ENCODE assay signal across 13 cellular contexts in the genomic region with DNA sequence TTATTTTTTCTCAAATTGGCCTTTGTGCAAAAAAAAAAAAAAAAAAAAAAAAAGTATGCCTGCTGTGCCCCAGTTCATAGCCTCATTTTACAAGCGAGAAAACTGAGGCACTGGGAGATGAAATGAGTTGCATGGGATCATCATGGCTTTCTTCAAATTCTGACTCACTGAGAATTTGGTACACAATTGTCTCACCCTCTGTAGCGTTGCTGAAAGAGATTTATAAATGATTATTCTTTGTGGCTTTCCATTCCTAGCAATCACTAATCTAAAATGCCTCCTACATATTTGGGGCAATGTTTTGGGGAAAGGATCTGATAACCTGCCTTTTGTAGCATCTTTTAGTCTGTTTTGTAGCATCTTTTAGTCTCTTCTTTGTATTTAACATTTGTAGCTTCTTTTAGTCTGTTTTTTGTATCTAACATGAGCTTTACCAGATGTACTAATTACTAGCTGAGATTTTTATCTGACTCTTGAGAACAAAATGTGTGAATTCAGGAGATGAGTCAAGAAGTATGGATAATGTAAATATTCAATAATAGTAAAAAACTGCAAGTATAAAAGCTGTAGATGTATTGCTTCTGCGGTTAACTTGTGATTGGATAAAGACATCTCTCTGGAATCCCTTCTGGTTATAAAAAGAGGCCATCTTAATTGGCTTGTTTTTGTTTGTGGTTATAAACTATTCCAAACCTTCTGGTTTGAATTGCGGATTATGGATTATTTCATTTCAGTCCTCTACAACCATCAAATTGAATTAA.
DNase-seq lines count a peak whose midpoint lies in the region; ATAC-seq lines count a peak whose summit lies in the region.
"Had no signal": no experiment of that assay in that cellular context is flagged by ENCODE, and none has a peak within 500 bp of the region (broad histone marks: within the 10 kb centered on the region; RNA-seq: fewer than 3 reads in every experiment).

No MANE protein-coding gene starts in this region.

- no peak overlapping the region for H2BK12ac ChIP-seq in neuronal stem cell (ENCODE audit: low read length)

- H3K4me3 Mint-ChIP-seq in activated naive CD8-positive, alpha-beta T cell treated with anti-CD3 and anti-CD28 coated beads, Interleukin-2, amount 50 U/mL, for 24 hours, result no peak overlapping the region
- H3K4me3 Mint-ChIP-seq: effector memory CD8-positive, alpha-beta T cell; mesothelial cell of epicardium had no signal

- H2AFZ ChIP-seq in ACC112 (ENCODE audit: low read length, unreplicated experiment), result no peak overlapping the region
- no peak overlapping the region for H2AFZ ChIP-seq in neuronal stem cell (ENCODE audit: low read length)

- H3K27ac Mint-ChIP-seq in activated naive CD8-positive, alpha-beta T cell treated with anti-CD3 and anti-CD28 coated beads, Interleukin-2, amount 50 U/mL, for 24 hours, result peak overlapping the region; percentile 89
- H3K27ac Mint-ChIP-seq: mesothelial cell of epicardium had no signal

- peaks cover 12% of the 10 kb centered on the region for H3K9me3 Mint-ChIP-seq in activated naive CD8-positive, alpha-beta T cell treated with anti-CD3 and anti-CD28 coated beads, Interleukin-2, amount 50 U/mL, for 24 hours
- H3K9me3 Mint-ChIP-seq: effector memory CD8-positive, alpha-beta T cell had no signal

- no peak overlapping the region for H3K4ac ChIP-seq in neuronal stem cell (ENCODE audit: low read length)

- no peak overlapping the region for H2BK15ac ChIP-seq in neuronal stem cell (ENCODE audit: low read length)

- no peaks in the 10 kb centered on the region for H3K79me1 ChIP-seq in neuronal stem cell (ENCODE audit: low read depth, low read length)

- H3K23ac ChIP-seq in neuronal stem cell (ENCODE audit: low read depth, low read length, poor library complexity), result no peak overlapping the region

- H3K79me2 ChIP-seq in ACC112 (ENCODE audit: control insufficient read depth, insufficient read depth, low read length, unreplicated experiment), result peaks cover 12% of the 10 kb centered on the region

- no peak overlapping the region for H3K9ac ChIP-seq in muscle layer of colon (ENCODE audit: low read length)
- no peak overlapping the region for H3K9ac ChIP-seq in neuronal stem cell (ENCODE audit: low read depth, low read length, poor library complexity)

- H3K36me3 ChIP-seq in ACC112 (ENCODE audit: insufficient read depth, low read length) (peaks cover 64% of the 10 kb centered on the region), muscle layer of colon (ENCODE audit: insufficient read depth, low read length) (peaks cover 53% of the 10 kb centered on the region), neuronal stem cell (replicated peaks in 1 of 2; ENCODE audit: control insufficient read depth in 2 of 2, insufficient read depth in 2 of 2, low read length in 2 of 2) (peaks cover 0 to 49% of the 10 kb centered on the region in 2 donors)

- H3K9me3 ChIP-seq in muscle layer of colon (ENCODE audit: low read length), result no peaks in the 10 kb centered on the region
- peaks cover 0 to 2% of the 10 kb centered on the region in 2 donors for H3K9me3 ChIP-seq in neuronal stem cell (replicated peaks in 1 of 2; ENCODE audit: control insufficient read depth in 2 of 2, insufficient read depth in 1 of 2, low read depth in 1 of 2, low read length in 2 of 2)

- no CpG with 5 or more reads among the region's 4 CpGs for WGBS in neuronal stem cell (ENCODE audit: extremely low coverage in 2 of 2, insufficient read length in 2 of 2, insufficient replicate concordance in 1 of 2), 2 donors

- no peak overlapping the region for H2BK120ac ChIP-seq in neuronal stem cell (ENCODE audit: low read depth, low read length)

- DNase-seq in EL (peak; percentile 74), DMS153 treated with DMSO at 0.1 percent for 48 hours (lab: John Stamatoyannopoulos, UW; ENCODE audit: unreplicated experiment) (no peak), SHP77 treated with DMSO at 0.1 percent for 48 hours (lab: John Stamatoyannopoulos, UW) (no peak), neuronal stem cell (ENCODE audit: low spot score) (no peak)
- no peak for DNase-seq in activated naive CD8-positive, alpha-beta T cell treated with anti-CD3 and anti-CD28 coated beads, Interleukin-2, amount 50 U/mL, for 24 hours
- DNase-seq in stimulated activated naive CD4-positive, alpha-beta T cell treated with Interleukin-2 at 50 U/mL for 16 hours (lab: John Stamatoyannopoulos, UW), result no peak
- DNase-seq: effector memory CD8-positive, alpha-beta T cell; NCI-H510A treated with DMSO at 0.1 percent for 48 hours; retina had no signal

- peaks cover 66% of the 10 kb centered on the region for H3K4me1 Mint-ChIP-seq in activated naive CD8-positive, alpha-beta T cell treated with anti-CD3 and anti-CD28 coated beads, Interleukin-2, amount 50 U/mL, for 24 hours

- no peak overlapping the region for H4K8ac ChIP-seq in neuronal stem cell (ENCODE audit: low read depth, low read length)

- H3K27me3 ChIP-seq in ACC112 (ENCODE audit: insufficient read depth, low read length) (no peaks in the 10 kb centered on the region), muscle layer of colon (ENCODE audit: control insufficient read depth in 1 of 2, insufficient read depth in 2 of 2, low read length in 2 of 2) (no peaks in the 10 kb centered on the region), neuronal stem cell (ENCODE audit: control insufficient read depth in 3 of 3, insufficient read depth in 3 of 3, low read depth in 1 of 3, low read length in 3 of 3) (no peaks in the 10 kb centered on the region)

- H3K4me1 ChIP-seq in ACC112 (ENCODE audit: control insufficient read depth, insufficient read depth, low read length, unreplicated experiment) (peaks cover 41% of the 10 kb centered on the region), muscle layer of colon (ENCODE audit: insufficient read depth, low read length) (peaks cover 41% of the 10 kb centered on the region), neuronal stem cell (ENCODE audit: control insufficient read depth in 2 of 2, insufficient read depth in 1 of 2, low read depth in 1 of 2, low read length in 2 of 2) (no peaks in the 10 kb centered on the region)

- ATAC-seq in activated naive CD8-positive, alpha-beta T cell treated with anti-CD3 and anti-CD28 coated beads, Interleukin-2, amount 50 U/mL, for 24 hours, result peak; percentile 75
- ATAC-seq: effector memory CD8-positive, alpha-beta T cell had no signal

- no peaks in the 10 kb centered on the region for H3K27me3 Mint-ChIP-seq in activated naive CD8-positive, alpha-beta T cell treated with anti-CD3 and anti-CD28 coated beads, Interleukin-2, amount 50 U/mL, for 24 hours
- H3K27me3 Mint-ChIP-seq: effector memory CD8-positive, alpha-beta T cell had no signal

- no peak overlapping the region for H3K4me2 ChIP-seq in neuronal stem cell (ENCODE audit: insufficient read depth, low read length, poor library complexity, severe bottlenecking)

- no peak overlapping the region for H3K18ac ChIP-seq in neuronal stem cell (ENCODE audit: low read length)

- H3K36me3 Mint-ChIP-seq in activated naive CD8-positive, alpha-beta T cell treated with anti-CD3 and anti-CD28 coated beads, Interleukin-2, amount 50 U/mL, for 24 hours (ENCODE audit: low read depth), result peaks cover 81% of the 10 kb centered on the region

- no peak overlapping the region for H2AK5ac ChIP-seq in neuronal stem cell (ENCODE audit: low read depth, low read length)

- H3K27ac ChIP-seq in ACC112 (ENCODE audit: low read depth, low read length) (peak overlapping the region; percentile 47), muscle layer of colon (ENCODE audit: low read depth, low read length) (peak overlapping the region; percentile 27), neuronal stem cell (replicated peaks; ENCODE audit: low read length) (no peak overlapping the region)
- H3K27ac ChIP-seq: VCaP had no signal

- H4K91ac ChIP-seq in neuronal stem cell (ENCODE audit: low read depth, low read length, poor library complexity), result no peak overlapping the region

- H3K4me3 ChIP-seq in ACC112 (ENCODE audit: low read depth, low read length) (no peak overlapping the region), muscle layer of colon (ENCODE audit: low read depth in 1 of 2, low read length in 2 of 2) (no peak overlapping the region), neuronal stem cell (ENCODE audit: low read length in 2 of 2) (no peak overlapping the region)

- H2BK5ac ChIP-seq in neuronal stem cell (ENCODE audit: low read length), result no peak overlapping the region

- no peak overlapping the region for H3K14ac ChIP-seq in neuronal stem cell (ENCODE audit: low read length)
